8 cellular contexts compared by ENCODE assay signal in the genomic region with DNA sequence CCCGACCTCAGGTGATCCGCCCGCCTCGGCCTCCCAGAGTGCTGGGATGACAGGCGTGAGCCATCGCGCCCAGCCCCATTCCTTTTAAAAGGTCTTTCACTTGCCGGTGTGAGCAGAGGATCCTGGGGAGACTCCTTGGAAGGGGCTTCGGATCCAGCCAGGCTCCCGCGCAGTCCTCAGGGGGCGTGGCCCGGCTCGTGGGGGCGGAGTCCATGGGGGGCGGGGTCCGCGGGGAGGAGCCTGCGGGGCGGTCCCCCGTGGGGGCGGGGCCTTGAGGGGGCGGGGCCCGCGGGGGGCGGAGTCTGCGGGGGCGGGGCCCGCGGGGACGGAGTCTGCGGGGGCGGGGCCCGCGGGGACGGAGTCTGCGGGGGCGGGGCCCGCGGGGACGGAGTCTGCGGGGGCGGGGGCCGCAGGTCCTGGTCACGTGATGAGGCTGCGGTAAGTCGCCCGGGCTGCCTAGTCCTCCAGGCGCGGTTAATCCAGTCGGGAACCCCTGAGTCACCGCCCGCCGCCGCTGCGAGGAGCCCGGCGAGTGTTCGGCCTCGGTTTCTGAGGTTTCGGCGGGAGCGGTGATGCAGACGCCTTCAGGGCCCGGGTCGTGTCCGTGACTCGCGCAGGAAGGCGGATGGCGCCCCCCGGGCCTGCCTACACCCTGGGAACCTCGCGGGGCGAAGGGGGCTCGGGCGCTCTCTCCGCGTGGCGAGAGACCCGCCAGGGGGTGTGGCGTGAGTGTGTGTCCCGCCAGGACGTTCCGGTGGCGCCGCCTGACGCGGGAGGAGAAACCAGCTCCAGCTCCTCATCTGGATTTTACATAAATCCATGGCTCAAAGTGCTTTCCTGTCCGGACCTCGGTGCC. TPM values are rescaled to one million over a fixed set of nuclear protein-coding genes. Genes with fewer than 3 reads are reported as not detected.
A peak's percentile ranks its signal among the peaks of the same experiment; 100 is the strongest.
DNase-seq lines count a peak whose midpoint lies in the region; ATAC-seq and TF ChIP-seq lines count a peak whose summit lies in the region.

No MANE protein-coding gene starts in this region.

- no peaks in the 10 kb centered on the region for H3K27me3 ChIP-seq in aorta (ENCODE audit: control insufficient read depth in 1 of 2, insufficient read depth in 2 of 2, low read length in 1 of 2)

- ATAC-seq in omental fat pad (ENCODE audit: low FRiP score) (peak; percentile 77), aorta (ENCODE audit: low FRiP score) (peak; percentile 86), HG03457 (IDR thresholded peaks at IDR 0.05; ENCODE audit: unreplicated experiment) (no peak)

- in situ Hi-C loops in Caki2 (cut with HindIII; ENCODE audit: low pct_unique_long_range_greater_than_20kb, low sequenced_read_pairs), result no loop called here

- H3K4me1 ChIP-seq in aorta (ENCODE audit: control insufficient read depth in 1 of 2, insufficient read depth in 2 of 2, low read length in 2 of 2), result no peaks in the 10 kb centered on the region

- no peaks in the 10 kb centered on the region for H3K36me3 ChIP-seq in aorta (ENCODE audit: control insufficient read depth in 1 of 2, insufficient read depth in 2 of 2, low read length in 1 of 2)

- DNase-seq in Caki2 (ENCODE audit: low read depth) (peak; percentile 63), NCI-H2171 treated with DMSO at 0.1 percent for 48 hours (lab: John Stamatoyannopoulos, UW) (peak; percentile 39), foreskin melanocyte (peak; percentile 30), omental fat pad (ENCODE audit: low spot score) (peak; percentile 59), aorta (peak; percentile 89 to 93), NOMO-1 treated with dmso at 0.1 percent for 144 hours (lab: John Stamatoyannopoulos, UW; ENCODE audit: unreplicated experiment) (no peak)
- peak; percentile 85 for DNase-seq in activated effector memory CD4-positive, alpha-beta T cell treated with anti-CD3 and anti-CD28 coated beads, Interleukin-2, amount 50 U/mL, for 16 hours

- no peaks in the 10 kb centered on the region for H3K9me3 ChIP-seq in aorta (ENCODE audit: control insufficient read depth, low read length)

- 7 to 12% methylated on average over 49 to 91 of the region's 91 CpGs for WGBS in aorta, 2 donors

- no peak for TF ChIP-seq CTCF in omental fat pad (IDR thresholded peaks at IDR 0.05)

- peak overlapping the region in 1 of 2 donors; percentile 22 for H3K4me3 ChIP-seq in aorta (ENCODE audit: low read length in 2 of 2)

- intact Hi-C loops in aorta (cut with DNase I), result no loop called here

- H3K27ac ChIP-seq in aorta (ENCODE audit: low read depth in 1 of 2, low read length in 2 of 2), result no peak overlapping the region

RNA-seq across cellular contexts. Expression of gene ABR, which starts 23.6 kb away (rescaled TPM):
- total RNA-seq in Caki2 (2014; rRNA removed; shearing (Covaris generic); ENCODE audit: low replicate concordance), result 37.4 and 37.8 TPM in 2 replicates
- total RNA-seq in omental fat pad (10 to 100 TPM; 51.1 to 92.1 (median 75.8) TPM), aorta (100 to 1,000 TPM; 167 to 172 TPM)
- 10 to 100 TPM; 41.8 to 72.4 TPM for polyA plus RNA-seq in aorta
